ENCODE assay signal across 21 cellular contexts in genomic region chr11:78101073-78101472, GRCh38. TPM values are rescaled to one million over a fixed set of nuclear protein-coding genes. Genes with fewer than 3 reads are reported as not detected.
DNase-seq lines count a peak whose midpoint lies in the region; TF ChIP-seq lines count a peak whose summit lies in the region.
"Had no signal": no experiment of that assay in that cellular context is flagged by ENCODE, and none has a peak within 500 bp of the region (broad histone marks: within the 10 kb centered on the region; RNA-seq: fewer than 3 reads in every experiment).

No MANE protein-coding gene starts in this region.

- H3K9me3 Mint-ChIP-seq in neural crest cell: no peaks in the 10 kb centered on the region
- H3K9me3 Mint-ChIP-seq: CD4-positive, CD25-positive, alpha-beta regulatory T cell; naive thymus-derived CD8-positive, alpha-beta T cell had no signal

- peaks cover 0 to 26% of the 10 kb centered on the region in 2 donors for H3K36me3 ChIP-seq in vagina

- TF ChIP-seq POLR2A in vagina (IDR thresholded peaks at IDR 0.05): no peak

- no peak for TF ChIP-seq CTCF in neural crest cell (conservative IDR thresholded peaks at IDR 0.05)
- no peak for TF ChIP-seq CTCF in vagina (IDR thresholded peaks at IDR 0.05)

- H3K4me3 ChIP-seq in vagina: no peak overlapping the region
- H3K4me3 ChIP-seq: spleen had no signal

- H3K27me3 ChIP-seq in vagina: no peaks in the 10 kb centered on the region
- H3K27me3 ChIP-seq: spleen had no signal

- no peaks in the 10 kb centered on the region for H3K9me3 ChIP-seq in vagina
- H3K9me3 ChIP-seq: spleen had no signal

- H3K36me3 Mint-ChIP-seq in neural crest cell (ENCODE audit: low read depth): peaks cover 13% of the 10 kb centered on the region

- H3K4me1 ChIP-seq in vagina: no peaks in the 10 kb centered on the region
- H3K4me1 ChIP-seq: spleen had no signal

- H3K27ac ChIP-seq in caudate nucleus (ENCODE audit: low read depth, low read length): peak overlapping the region; percentile 44
- no peak overlapping the region for H3K27ac ChIP-seq in vagina
- H3K27ac ChIP-seq: HL-60, spleen had no signal

- H3K27ac Mint-ChIP-seq in neural crest cell (ENCODE audit: unreplicated experiment): peak overlapping the region; percentile 43
- H3K27ac Mint-ChIP-seq: CD4-positive, CD25-positive, alpha-beta regulatory T cell; progenitor cell of endocrine pancreas had no signal

- DNase-seq in GM03348 (ENCODE audit: low spot score) (peak; percentile 13), NCI-H2171 treated with DMSO at 0.1 percent for 48 hours (lab: John Stamatoyannopoulos, UW) (peak; percentile 89), caudate nucleus (lab: John Stamatoyannopoulos, UW) (no peak), neural crest cell (ENCODE audit: low read depth, low spot score) (no peak), foreskin melanocyte (no peak), vagina (ENCODE audit: extremely low spot score in 2 of 2) (no peak), dermis blood vessel endothelial cell (no peak)
- DNase-seq: activated CD4-positive, alpha-beta T cell treated with anti-CD3 and anti-CD28 coated beads for 4 hours; activated T-cell treated with anti-CD3 and anti-CD28 coated beads, Interleukin-2, amount 50 U/mL, for 48 hours; CD4-positive, CD25-positive, alpha-beta regulatory T cell; HCEC 1CT; KG1; left ventricle myocardium superior; naive thymus-derived CD8-positive, alpha-beta T cell; NCI-H1436 treated with DMSO at 0.1 percent for 48 hours; NCI-H82; spleen; stimulated activated naive CD8-positive, alpha-beta T cell treated with anti-CD3 and anti-CD28 coated beads, Interleukin-15, Interleukin-2, amounts not matched to agents 100 U/mL and 50 U/mL, for 24 hours had no signal

- no peak overlapping the region for H3K4me3 Mint-ChIP-seq in neural crest cell
- H3K4me3 Mint-ChIP-seq: CD4-positive, CD25-positive, alpha-beta regulatory T cell; naive thymus-derived CD8-positive, alpha-beta T cell had no signal

- H3K4me1 Mint-ChIP-seq in neural crest cell: peaks cover 8% of the 10 kb centered on the region
- H3K4me1 Mint-ChIP-seq: naive thymus-derived CD8-positive, alpha-beta T cell had no signal

- intact Hi-C loops in vagina (cut with DNase I): no loop called here

- no peaks in the 10 kb centered on the region for H3K27me3 Mint-ChIP-seq in neural crest cell (ENCODE audit: low read depth)
- H3K27me3 Mint-ChIP-seq: CD4-positive, CD25-positive, alpha-beta regulatory T cell; naive thymus-derived CD8-positive, alpha-beta T cell; progenitor cell of endocrine pancreas had no signal

RNA-seq across cellular contexts. Expression of gene NDUFC2, which starts 21.4 kb away (rescaled TPM):
- 236 and 251 TPM in 2 replicates for total RNA-seq in neural crest cell
- total RNA-seq in vagina: 106 TPM
- 67.6 and 105 TPM in 2 replicates for total RNA-seq in dermis blood vessel endothelial cell

RNA-seq across cellular contexts. Expression of gene THRSP, which starts 37.4 kb away (rescaled TPM):
- total RNA-seq in neural crest cell: not detected in 2 replicates
- total RNA-seq in vagina: not detected
- not detected in 2 replicates for total RNA-seq in dermis blood vessel endothelial cell
- total RNA-seq: CD4-positive, CD25-positive, alpha-beta regulatory T cell; naive thymus-derived CD8-positive, alpha-beta T cell; progenitor cell of endocrine pancreas; spleen; T-helper 2 cell treated with Interferon-gamma antibody and Interleukin-4, amounts not matched to agents 100 ng/mL and 5 ng/mL, for 36 hours had no signal

RNA-seq across cellular contexts. Expression of gene ALG8, which starts 38.4 kb away (rescaled TPM):
- total RNA-seq in neural crest cell (79.7 and 86.7 TPM in 2 replicates), vagina (20.9 TPM), dermis blood vessel endothelial cell (17.9 and 30.4 TPM in 2 replicates)

Comparison
In these comparisons a context has a peak if more than half of its experiments do, and no peak if none do; other contexts are left out.
1. DNase-seq: peak in GM03348 (single experiment) and NCI-H2171 treated with DMSO at 0.1 percent for 48 hours (single experiment); none in caudate nucleus (0 of 61), neural crest cell (single experiment), foreskin melanocyte (single experiment), vagina (0 of 2) and dermis blood vessel endothelial cell (single experiment).